27 cellular contexts compared by ENCODE assay signal in the genomic region with DNA sequence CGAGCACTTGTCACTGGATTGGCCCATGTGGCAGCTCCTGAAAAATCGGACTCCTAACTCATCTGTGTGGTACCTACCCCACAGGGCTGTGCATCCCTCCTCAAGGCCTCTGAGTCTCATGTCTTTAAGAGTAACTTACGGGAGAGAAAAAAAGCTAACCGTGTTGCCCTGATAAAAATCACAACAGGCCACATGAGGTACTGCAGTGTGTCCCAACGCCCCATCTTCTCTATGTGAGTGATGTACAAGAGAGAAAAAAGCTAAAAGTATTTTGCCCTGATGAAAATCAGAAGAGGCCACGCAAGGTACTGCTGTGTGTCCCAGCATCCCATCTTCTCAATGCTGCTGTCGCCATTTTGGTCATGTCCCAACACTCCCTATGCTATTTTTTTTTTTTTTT. TPM values are rescaled to one million over a fixed set of nuclear protein-coding genes. Genes with fewer than 3 reads are reported as not detected.
DNase-seq lines count a peak whose midpoint lies in the region; ATAC-seq, FAIRE-seq and TF ChIP-seq lines count a peak whose summit lies in the region.
"Had no signal": no experiment of that assay in that cellular context is flagged by ENCODE, and none has a peak within 500 bp of the region (broad histone marks: within the 10 kb centered on the region; RNA-seq: fewer than 3 reads in every experiment).

No MANE protein-coding gene starts in this region.

- H3K79me2 ChIP-seq in HepG2 (ENCODE audit: insufficient read depth, low read length): no peaks in the 10 kb centered on the region

- TF ChIP-seq POLR2A in HepG2 (IDR thresholded peaks at IDR 0.05; ENCODE audit: insufficient read depth in 1 of 2, low read depth in 2 of 2, low read length in 2 of 2) (no peak), right lobe of liver (IDR thresholded peaks at IDR 0.05) (no peak)

- intact Hi-C loops in HepG2 (cut with micrococcal nuclease; ENCODE audit: unreplicated experiment) (no loop called here), right lobe of liver (cut with DNase I) (no loop called here), Panc1 (cut with micrococcal nuclease; ENCODE audit: unreplicated experiment) (no loop called here)

- H4K20me1 ChIP-seq in HepG2 (ENCODE audit: insufficient read depth, low read length): no peaks in the 10 kb centered on the region

- TF ChIP-seq CTCF in HepG2 (CRISPR knock-in tag; IDR thresholded peaks at IDR 0.05): no peak
- TF ChIP-seq CTCF in right lobe of liver (IDR thresholded peaks at IDR 0.05): no peak
- no peak for TF ChIP-seq CTCF in Panc1 (IDR thresholded peaks at IDR 0.05)
- peak; percentile 29 for TF ChIP-seq CTCF in endothelial cell (IDR thresholded peaks at IDR 0.05; ENCODE audit: unreplicated experiment)
- TF ChIP-seq CTCF in type B pancreatic cell (conservative IDR thresholded peaks at IDR 0.05): peak; percentile 59

- FAIRE-seq in HepG2 (lab: Jason Lieb, UNC): no peak
- FAIRE-seq: H54, HTR-8/SVneo had no signal

- H3K4me1 Mint-ChIP-seq in endothelial cell (ENCODE audit: unreplicated experiment): peaks cover 10% of the 10 kb centered on the region
- no peaks in the 10 kb centered on the region for H3K4me1 Mint-ChIP-seq in type B pancreatic cell (ENCODE audit: unreplicated experiment)

- H3K4me2 ChIP-seq in HepG2 (ENCODE audit: low read depth, low read length): no peak overlapping the region

- H3K27me3 ChIP-seq in HepG2 (ENCODE audit: control insufficient read depth in 1 of 2, insufficient read depth in 2 of 2, low read length in 2 of 2) (no peaks in the 10 kb centered on the region; a peak in 2 of 5 replicates), right lobe of liver (no peaks in the 10 kb centered on the region), Panc1 (ENCODE audit: control insufficient read depth, insufficient read depth, low read length) (no peaks in the 10 kb centered on the region)
- H3K27me3 ChIP-seq: heart right ventricle, sigmoid colon, upper lobe of left lung had no signal

- H3K4me1 ChIP-seq in HepG2 (ENCODE audit: insufficient read depth, low read length) (no peaks in the 10 kb centered on the region), right lobe of liver (peaks cover 0 to 4% (median 0%) of the 10 kb centered on the region in 4 donors), Panc1 (ENCODE audit: control insufficient read depth, insufficient read depth, low read length) (no peaks in the 10 kb centered on the region)
- H3K4me1 ChIP-seq: sigmoid colon had no signal

- H3K9ac ChIP-seq in HepG2 (ENCODE audit: insufficient read depth, low read depth, low read length): no peak overlapping the region

- DNase-seq in HepG2 (ENCODE audit: low spot score) (no peak), right lobe of liver (no peak), Panc1 (ENCODE audit: low read depth, low spot score) (no peak), endothelial cell (ENCODE audit: low spot score) (no peak), type B pancreatic cell (ENCODE audit: extremely low spot score, unreplicated experiment) (no peak), occipital lobe (lab: John Stamatoyannopoulos, UW) (no peak), DMS79 (lab: John Stamatoyannopoulos, UW) (no peak)
- DNase-seq: activated CD4-positive, alpha-beta T cell treated with anti-CD3 and anti-CD28 coated beads for 4 hours; activated gamma-delta T cell treated with Interleukin-2 at 50 U/mL for 16 hours; activated T-cell treated with anti-CD3 and anti-CD28 coated beads, Interleukin-2, amount 50 U/mL, for 24 hours; CD8-positive, alpha-beta T cell; cerebellar nuclear complex; GDM1; heart right ventricle; MV-4-11; NCI-H82; posterior cingulate gyrus; sigmoid colon; stimulated activated CD4-positive, alpha-beta T cell treated with anti-CD3 and anti-CD28 coated beads, Interleukin-4, amount 100 ng/mL, for 24 hours; substantia nigra; upper lobe of left lung had no signal

- H3K27ac Mint-ChIP-seq in endothelial cell (ENCODE audit: unreplicated experiment) (no peak overlapping the region), type B pancreatic cell (no peak overlapping the region)
- H3K27ac Mint-ChIP-seq: activated T-cell treated with anti-CD3 and anti-CD28 coated beads, Interleukin-2, amount 50 U/mL, for 24 hours; CD8-positive, alpha-beta T cell; stimulated activated effector memory CD8-positive, alpha-beta T cell treated with anti-CD3 and anti-CD28 coated beads, Interleukin-12 subunit alpha, Interleukin-12 subunit beta, amount 100 ng/mL, for 72 hours; T-helper 2 cell treated with Interferon-gamma antibody and Interleukin-4, amounts not matched to agents 5 μg/mL and 100 μg/mL, for 36 hours had no signal

- no peak overlapping the region for H2AFZ ChIP-seq in HepG2 (ENCODE audit: low read length)

- ATAC-seq in HepG2 (peak; percentile 66), right lobe of liver (no peak), Panc1 (0 out of 2 replicates have a peak, but pooled peaks have one; percentile 40), HG02970 (IDR thresholded peaks at IDR 0.05; ENCODE audit: low FRiP score, unreplicated experiment) (no peak)
- ATAC-seq: CD8-positive, alpha-beta T cell; heart right ventricle; Right ventricle myocardium inferior; stimulated activated effector memory CD8-positive, alpha-beta T cell treated with anti-CD3 and anti-CD28 coated beads, Interleukin-12 subunit alpha, Interleukin-12 subunit beta, amount 100 ng/mL, for 72 hours had no signal

- POLR2A ChIA-PET in HepG2 (lab: Yijun Ruan, JAX) (no interaction called here), Panc1 (lab: Charles Lee) (no interaction called here)

- CTCF ChIA-PET in HepG2 (lab: Yijun Ruan, JAX; ENCODE audit: low intra/inter-chr PET ratio, low total read pairs): no interaction called here
- CTCF ChIA-PET in Panc1 (lab: Charles Lee): no interaction called here

- WGBS in HepG2 (ENCODE audit: low lambda C conversion rate): 24% methylated on average over 7 of the region's 7 CpGs
- WGBS in right lobe of liver (ENCODE audit: insufficient coverage, low coverage, low lambda C conversion rate, missing lambda C conversion rate): 74% methylated on average over 5 of the region's 7 CpGs

- BruUV-seq in HepG2 (replicated peaks; lab: Mats Ljungman, UMichigan) (no TSS peak), Panc1 (replicated peaks; lab: Mats Ljungman, UMichigan) (no TSS peak)

- in situ Hi-C loops in HepG2 (cut with HindIII; ENCODE audit: extremely low pct_ligation_motif_present, low pct_unique_long_range_greater_than_20kb): no loop called here
- in situ Hi-C loops in Panc1 (cut with HindIII; ENCODE audit: low pct_unique_long_range_greater_than_20kb, low sequenced_read_pairs): no loop called here

- no peak overlapping the region for H3K27ac ChIP-seq in HepG2 (ENCODE audit: extremely low read length, insufficient read depth, low read length)
- H3K27ac ChIP-seq in right lobe of liver: no peak overlapping the region
- H3K27ac ChIP-seq in Panc1 (ENCODE audit: low read length): no peak overlapping the region
- H3K27ac ChIP-seq: heart right ventricle, sigmoid colon, upper lobe of left lung had no signal

- H3K27me3 Mint-ChIP-seq in endothelial cell (ENCODE audit: unreplicated experiment) (no peaks in the 10 kb centered on the region), type B pancreatic cell (peaks cover 11% of the 10 kb centered on the region)

- TF ChIP-seq RAD21 in HepG2 (CRISPR knock-in tag; IDR thresholded peaks at IDR 0.05): no peak

- no peaks in the 10 kb centered on the region for H3K9me3 Mint-ChIP-seq in endothelial cell (ENCODE audit: unreplicated experiment)
- H3K9me3 Mint-ChIP-seq in type B pancreatic cell: no peaks in the 10 kb centered on the region
- H3K9me3 Mint-ChIP-seq: activated T-cell treated with anti-CD3 and anti-CD28 coated beads, Interleukin-2, amount 50 U/mL, for 24 hours; CD8-positive, alpha-beta T cell; stimulated activated effector memory CD8-positive, alpha-beta T cell treated with anti-CD3 and anti-CD28 coated beads, Interleukin-12 subunit alpha, Interleukin-12 subunit beta, amount 100 ng/mL, for 72 hours; T-helper 2 cell treated with Interferon-gamma antibody and Interleukin-4, amounts not matched to agents 5 μg/mL and 100 μg/mL, for 36 hours had no signal

- TF ChIP-seq EP300 in HepG2 (IDR thresholded peaks at IDR 0.05; ENCODE audit: low read depth in 2 of 2, low read length in 2 of 2): no peak
- no peak for TF ChIP-seq EP300 in HepG2 (CRISPR knock-in tag; IDR thresholded peaks at IDR 0.05; ENCODE audit: borderline replicate concordance)

- H3K9me3 ChIP-seq in HepG2 (ENCODE audit: low read length): no peaks in the 10 kb centered on the region
- no peaks in the 10 kb centered on the region for H3K9me3 ChIP-seq in right lobe of liver
- H3K9me3 ChIP-seq in Panc1 (ENCODE audit: control insufficient read depth, insufficient read depth, low read depth, low read length): no peaks in the 10 kb centered on the region
- H3K9me3 ChIP-seq: heart right ventricle, sigmoid colon, upper lobe of left lung had no signal

- H3K36me3 ChIP-seq in HepG2 (replicated peaks in 1 of 2; ENCODE audit: control insufficient read depth in 1 of 2, insufficient read depth in 2 of 2, low read length in 2 of 2) (no peaks in the 10 kb centered on the region), right lobe of liver (no peaks in the 10 kb centered on the region), Panc1 (ENCODE audit: control insufficient read depth, insufficient read depth, low read length) (no peaks in the 10 kb centered on the region)
- H3K36me3 ChIP-seq: heart right ventricle, sigmoid colon, upper lobe of left lung had no signal

- H3K36me3 Mint-ChIP-seq in endothelial cell (ENCODE audit: low read depth, unreplicated experiment) (no peaks in the 10 kb centered on the region), type B pancreatic cell (no peaks in the 10 kb centered on the region)
- H3K36me3 Mint-ChIP-seq: CD8-positive, alpha-beta T cell; stimulated activated effector memory CD8-positive, alpha-beta T cell treated with anti-CD3 and anti-CD28 coated beads, Interleukin-12 subunit alpha, Interleukin-12 subunit beta, amount 100 ng/mL, for 72 hours had no signal

- no peak overlapping the region for H3K4me3 ChIP-seq in HepG2 (replicated peaks in 1 of 3; ENCODE audit: insufficient read depth in 1 of 3, low read depth in 2 of 3, low read length in 3 of 3)
- H3K4me3 ChIP-seq in right lobe of liver: no peak overlapping the region
- H3K4me3 ChIP-seq in Panc1 (ENCODE audit: low read depth in 2 of 2, low read length in 2 of 2): no peak overlapping the region
- H3K4me3 ChIP-seq: heart right ventricle, sigmoid colon, upper lobe of left lung had no signal

- H3K4me3 Mint-ChIP-seq in endothelial cell (ENCODE audit: unreplicated experiment) (no peak overlapping the region), type B pancreatic cell (no peak overlapping the region)
- H3K4me3 Mint-ChIP-seq: activated T-cell treated with anti-CD3 and anti-CD28 coated beads, Interleukin-2, amount 50 U/mL, for 24 hours; CD8-positive, alpha-beta T cell; stimulated activated effector memory CD8-positive, alpha-beta T cell treated with anti-CD3 and anti-CD28 coated beads, Interleukin-12 subunit alpha, Interleukin-12 subunit beta, amount 100 ng/mL, for 72 hours; T-helper 2 cell treated with Interferon-gamma antibody and Interleukin-4, amounts not matched to agents 5 μg/mL and 100 μg/mL, for 36 hours had no signal

RNA-seq across cellular contexts. Expression of gene ADRB1, which starts 41.2 kb away (rescaled TPM):
- total RNA-seq in HepG2 (2016; rRNA removed; fragmentation: Illumina TruSeq; extraction: Trizol) (0.07 TPM in 1 of 2 replicates, not detected in the other), right lobe of liver (under 1 TPM in 4 of 6 experiments, not detected in 2; 0.11 to 0.66 (median 0.38) TPM), Panc1 (2021; ENCODE audit: unreplicated experiment) (12.9 TPM), endothelial cell (ENCODE audit: unreplicated experiment) (not detected), type B pancreatic cell (ENCODE audit: low replicate concordance) (1.4 and 2.0 TPM in 2 replicates), occipital lobe (3.3 TPM)
- total RNA-seq in HepG2 (2016; cell fraction: cytosol; rRNA removed; fragmentation: Illumina TruSeq; extraction: Trizol; ENCODE audit: low read depth): not detected in 2 replicates
- total RNA-seq in HepG2 (2016; cell fraction: insoluble cytoplasmic fraction; rRNA removed; fragmentation: Illumina TruSeq; extraction: Trizol): not detected in 2 replicates
- not detected in 2 replicates for total RNA-seq in HepG2 (2016; cell fraction: membrane; rRNA removed; fragmentation: Illumina TruSeq; extraction: Trizol)
- total RNA-seq in HepG2 (2016; cell fraction: nucleus; rRNA removed; fragmentation: Illumina TruSeq; extraction: Trizol): not detected in 2 replicates
- polyA plus RNA-seq in HepG2 (2011; rRNA removed): not detected in 2 replicates
- not detected in 2 replicates for polyA plus RNA-seq in HepG2 (2011; cell fraction: cytosol; rRNA removed)
- not detected in 2 replicates for polyA plus RNA-seq in HepG2 (2011; cell fraction: nucleus; rRNA removed)
- polyA plus RNA-seq in HepG2 (2012): not detected in 2 replicates
- not detected in 2 replicates for polyA plus RNA-seq in HepG2 (2016; cell fraction: cytosol; fragmentation: Illumina TruSeq; extraction: Trizol; ENCODE audit: low read depth)
- polyA plus RNA-seq in HepG2 (2016; cell fraction: insoluble cytoplasmic fraction; fragmentation: Illumina TruSeq; extraction: Trizol; ENCODE audit: low read depth): not detected in 2 replicates
- polyA plus RNA-seq in HepG2 (2016; cell fraction: membrane; fragmentation: Illumina TruSeq; extraction: Trizol; ENCODE audit: low read depth): not detected in 2 replicates
- not detected in 2 replicates for polyA plus RNA-seq in HepG2 (2016; cell fraction: nucleus; fragmentation: Illumina TruSeq; extraction: Trizol; ENCODE audit: insufficient read depth, low read depth)
- 0.07 TPM in 1 of 2 replicates, not detected in the other for polyA minus RNA-seq in HepG2 (2011; rRNA and poly(A)+ RNA removed; ENCODE audit: low replicate concordance)
- not detected in 2 replicates for polyA minus RNA-seq in HepG2 (2011; cell fraction: cytosol; rRNA and poly(A)+ RNA removed)
- polyA minus RNA-seq in HepG2 (2011; cell fraction: nucleus; rRNA and poly(A)+ RNA removed): not detected in 2 replicates
- 11.0 TPM for polyA plus RNA-seq in Panc1 (2012; ENCODE audit: insufficient read length)

Comparison
In these comparisons a context has a peak if more than half of its experiments do, and no peak if none do; other contexts are left out.
1. ATAC-seq: peak in HepG2 (single experiment) and Panc1 (single experiment); none in right lobe of liver (0 of 4) and HG02970 (single experiment).
2. CTCF ChIP-seq: peak in endothelial cell (single experiment) and type B pancreatic cell (single experiment); none in HepG2 (single experiment), right lobe of liver (0 of 4) and Panc1 (single experiment).